29 cellular contexts compared by ENCODE assay signal in genomic region chr4:80382090-80382832, GRCh38. TPM values are rescaled to one million over a fixed set of nuclear protein-coding genes. Genes with fewer than 3 reads are reported as not detected.
"Had no signal": no experiment of that assay in that cellular context is flagged by ENCODE, and none has a peak within 500 bp of the region (broad histone marks: within the 10 kb centered on the region; RNA-seq: fewer than 3 reads in every experiment).

No MANE protein-coding gene starts in this region.

- H3K27ac ChIP-seq: body of pancreas, esophagus muscularis mucosa, foreskin keratinocyte, heart right ventricle, ovary, sigmoid colon, stomach, thyroid gland, upper lobe of right lung had no signal

- DNase-seq: activated B cell treated with CpG ODN at 0.5 μM for 24 hours; activated CD4-positive, alpha-beta T cell treated with anti-CD3 and anti-CD28 coated beads, Interleukin-2, amount 50 U/mL, for 1 hour; activated CD8-positive, alpha-beta memory T cell treated with anti-CD3 and anti-CD28 coated beads, Interleukin-2, amount 10 ng/mL, durations not matched to agents 7 days and 5 days; activated CD8-positive, alpha-beta T cell treated with anti-CD3 and anti-CD28 coated beads, Interleukin-2, amount 10 ng/mL, durations not matched to agents 7 days and 5 days; activated effector memory CD4-positive, alpha-beta T cell treated with Interleukin-2 at 50 U/mL for 16 hours; activated naive CD4-positive, alpha-beta T cell treated with Interleukin-2 at 50 U/mL for 16 hours; anterior cingulate cortex; body of pancreas; dermis blood vessel endothelial cell; effector CD4-positive, alpha-beta T cell; foreskin keratinocyte; heart right ventricle; naive B cell; nephron progenitor cell; ovary; sigmoid colon; small intestine; stimulated activated CD4-positive, alpha-beta T cell treated with anti-CD3 and anti-CD28 coated beads, Interleukin-4, amount 100 ng/mL, for 4 hours; stimulated activated CD8-positive, alpha-beta memory T cell treated with anti-CD3 and anti-CD28 coated beads, Interleukin-4, amount 100 ng/mL, for 48 hours; stimulated activated naive B cell treated with anti-CD40 and anti-IgM and Interleukin-4, amounts not matched to agents 10 μg/mL and 1 μg/mL and 100 μg/mL, for 72 hours; stomach; thyroid gland; upper lobe of right lung had no signal

- H3K4me1 Mint-ChIP-seq: activated CD8-positive, alpha-beta memory T cell treated with anti-CD3 and anti-CD28 coated beads, Interleukin-2, amount 10 ng/mL, durations not matched to agents 7 days and 5 days; nephron progenitor cell had no signal

- ATAC-seq: activated CD8-positive, alpha-beta memory T cell treated with anti-CD3 and anti-CD28 coated beads, Interleukin-2, amount 10 ng/mL, durations not matched to agents 7 days and 5 days; activated CD8-positive, alpha-beta T cell treated with anti-CD3 and anti-CD28 coated beads, Interleukin-2, amount 10 ng/mL, durations not matched to agents 7 days and 5 days; body of pancreas; foreskin keratinocyte; heart right ventricle; stimulated activated naive B cell treated with anti-CD40 and anti-IgM and Interleukin-4, amounts not matched to agents 10 μg/mL and 1 μg/mL and 100 μg/mL, for 72 hours; upper lobe of right lung had no signal

- H3K4me1 ChIP-seq: body of pancreas, esophagus muscularis mucosa, foreskin keratinocyte, heart right ventricle, sigmoid colon, stomach, thyroid gland, upper lobe of right lung had no signal

- H3K27me3 Mint-ChIP-seq: activated CD8-positive, alpha-beta memory T cell treated with anti-CD3 and anti-CD28 coated beads, Interleukin-2, amount 10 ng/mL, durations not matched to agents 7 days and 5 days; activated naive CD8-positive, alpha-beta T cell; progenitor cell of endocrine pancreas had no signal

- H3K9me3 ChIP-seq: body of pancreas, esophagus muscularis mucosa, ovary, sigmoid colon, thyroid gland, upper lobe of right lung had no signal

- H3K36me3 ChIP-seq: esophagus muscularis mucosa, heart right ventricle, ovary, sigmoid colon, stomach, thyroid gland, upper lobe of right lung had no signal

- H3K4me3 ChIP-seq: body of pancreas, esophagus muscularis mucosa, heart right ventricle, ovary, sigmoid colon, stomach, thyroid gland, upper lobe of right lung had no signal

- H3K27me3 ChIP-seq: body of pancreas, esophagus muscularis mucosa, heart right ventricle, ovary, sigmoid colon, stomach, thyroid gland, upper lobe of right lung had no signal

- H3K36me3 Mint-ChIP-seq: activated CD8-positive, alpha-beta memory T cell treated with anti-CD3 and anti-CD28 coated beads, Interleukin-2, amount 10 ng/mL, durations not matched to agents 7 days and 5 days; mesothelial cell of epicardium had no signal

- H3K27ac Mint-ChIP-seq: activated B cell treated with CpG ODN at 0.5 μM for 24 hours; activated CD8-positive, alpha-beta memory T cell treated with anti-CD3 and anti-CD28 coated beads, Interleukin-2, amount 10 ng/mL, durations not matched to agents 7 days and 5 days; activated CD8-positive, alpha-beta T cell treated with anti-CD3 and anti-CD28 coated beads, Interleukin-2, amount 10 ng/mL, durations not matched to agents 7 days and 5 days; activated naive CD8-positive, alpha-beta T cell; mesothelial cell of epicardium; naive B cell; nephron progenitor cell; progenitor cell of endocrine pancreas; stimulated activated naive B cell treated with anti-CD40 and anti-IgM and Interleukin-4, amounts not matched to agents 10 μg/mL and 1 μg/mL and 100 μg/mL, for 72 hours had no signal

- H3K4me3 Mint-ChIP-seq: activated B cell treated with CpG ODN at 0.5 μM for 24 hours; activated CD8-positive, alpha-beta memory T cell treated with anti-CD3 and anti-CD28 coated beads, Interleukin-2, amount 10 ng/mL, durations not matched to agents 7 days and 5 days; activated CD8-positive, alpha-beta T cell treated with anti-CD3 and anti-CD28 coated beads, Interleukin-2, amount 10 ng/mL, durations not matched to agents 7 days and 5 days; activated naive CD8-positive, alpha-beta T cell; mesothelial cell of epicardium; naive B cell; nephron progenitor cell; stimulated activated naive B cell treated with anti-CD40 and anti-IgM and Interleukin-4, amounts not matched to agents 10 μg/mL and 1 μg/mL and 100 μg/mL, for 72 hours had no signal

RNA-seq across cellular contexts. Expression of gene CFAP299, which starts 46.7 kb away (rescaled TPM):
- total RNA-seq: activated B cell treated with CpG ODN at 0.5 μM for 24 hours; activated CD8-positive, alpha-beta memory T cell treated with anti-CD3 and anti-CD28 coated beads, Interleukin-2, amount 10 ng/mL, durations not matched to agents 7 days and 5 days; activated CD8-positive, alpha-beta T cell treated with anti-CD3 and anti-CD28 coated beads, Interleukin-2, amount 10 ng/mL, durations not matched to agents 7 days and 5 days; body of pancreas; foreskin keratinocyte; kidney epithelial cell; lower leg skin; upper lobe of right lung had no signal
- polyA plus RNA-seq: foreskin keratinocyte, heart right ventricle, sigmoid colon, small intestine, stomach had no signal
